8 cellular contexts compared by ENCODE assay signal in genomic region chr15:82709421-82710207, GRCh38. TPM values are rescaled to one million over a fixed set of nuclear protein-coding genes. Genes with fewer than 3 reads are reported as not detected.
DNase-seq lines count a peak whose midpoint lies in the region; ATAC-seq and TF ChIP-seq lines count a peak whose summit lies in the region.

AP3B2 (minus strand) TSS chr15:82709875; CDS start chr15:82709706, 169 bp downstream.

- TF ChIP-seq EP300 in gastroesophageal sphincter (IDR thresholded peaks at IDR 0.05) = no peak

- TF ChIP-seq POLR2A in gastroesophageal sphincter (IDR thresholded peaks at IDR 0.05) = no peak

- H3K27me3 ChIP-seq in SJCRH30 (no peaks in the 10 kb centered on the region; the same call in 1 of the 2 replicates), gastroesophageal sphincter (peaks cover 8% of the 10 kb centered on the region)

- H3K27ac ChIP-seq in SJCRH30 (no peak within 1 kb of the TSS), gastroesophageal sphincter (peak within 1 kb of the TSS in 3 of 4 donors; percentile 63 to 72 (median 66)), substantia nigra (ENCODE audit: low read depth, low read length, poor library complexity, severe bottlenecking) (peak within 1 kb of the TSS; percentile 35)

- no peaks in the 10 kb centered on the region for H3K9me3 ChIP-seq in SJCRH30 (replicated peaks)
- H3K9me3 ChIP-seq in gastroesophageal sphincter = no peaks in the 10 kb centered on the region

- ATAC-seq in gastroesophageal sphincter = peak; percentile 92

- no peaks in the 10 kb centered on the region for H3K4me1 ChIP-seq in SJCRH30
- peaks cover 0 to 21% (median 7%) of the 10 kb centered on the region in 3 donors for H3K4me1 ChIP-seq in gastroesophageal sphincter

- WGBS in gastroesophageal sphincter (ENCODE audit: low coverage in 1 of 2), 2 donors = no CpG with 5 or more reads among the region's 95 CpGs

- H3K36me3 ChIP-seq in SJCRH30 (no peaks in the 10 kb centered on the region), gastroesophageal sphincter (no peaks in the 10 kb centered on the region)

- TF ChIP-seq CTCF in LNCaP clone FGC (IDR thresholded peaks at IDR 0.05; ENCODE audit: control insufficient read depth, extremely low read depth, insufficient read depth) (no peak), gastroesophageal sphincter (IDR thresholded peaks at IDR 0.05) (peak in 1 of 4 experiments; percentile 7)

- H3K4me3 ChIP-seq in LNCaP clone FGC (ENCODE audit: low read depth, low read length) = peak within 1 kb of the TSS; percentile 60
- peak within 1 kb of the TSS; percentile 45 for H3K4me3 ChIP-seq in SJCRH30
- H3K4me3 ChIP-seq in gastroesophageal sphincter = peak within 1 kb of the TSS; percentile 60 to 75

- DNase-seq in DMS79 (lab: John Stamatoyannopoulos, UW) (peak; percentile 42), H4 (ENCODE audit: low spot score) (peak; percentile 40), LNCaP clone FGC (ENCODE audit: low read depth) (peak; percentile 13), SJCRH30 (peak in 1 of 2 experiments; percentile 23), nucleus accumbens (lab: John Stamatoyannopoulos, UW) (peak in 52 of 56 donors; percentile 11 to 87 (median 54)), substantia nigra (lab: John Stamatoyannopoulos, UW) (peak in 40 of 49 donors; percentile 13 to 96 (median 42))
- DNase-seq in activated naive CD4-positive, alpha-beta T cell (lab: John Stamatoyannopoulos, UW) = peak; percentile 29 to 54 (median 36)

RNA-seq across cellular contexts. Expression of gene AP3B2, which starts in this region (rescaled TPM):
- 0.14 and 0.51 TPM in 2 replicates for total RNA-seq in H4 (2014; rRNA removed; shearing (Covaris generic))
- total RNA-seq in SJCRH30 (2014; rRNA removed; shearing (Covaris generic)) = not detected in 2 replicates
- 1 to 10 TPM; 1.6 to 2.6 (median 2.0) TPM for total RNA-seq in gastroesophageal sphincter

Comparison
In these comparisons a context has a peak if more than half of its experiments do, and no peak if none do; other contexts are left out.
1. Peak in DNase-seq in H4; RNA of the gene not detected or under 1 TPM.